ENCODE assay signal across 18 cellular contexts in genomic region chr1:231163831-231164427, GRCh38. TPM values are rescaled to one million over a fixed set of nuclear protein-coding genes. Genes with fewer than 3 reads are reported as not detected.
DNase-seq lines count a peak whose midpoint lies in the region; ATAC-seq, FAIRE-seq and TF ChIP-seq lines count a peak whose summit lies in the region.
"Had no signal": no experiment of that assay in that cellular context is flagged by ENCODE, and none has a peak within 500 bp of the region (broad histone marks: within the 10 kb centered on the region; RNA-seq: fewer than 3 reads in every experiment).

No MANE protein-coding gene starts in this region.

- no TSS peak for BruUV-seq in K562 (replicated peaks; lab: Mats Ljungman, UMichigan)

- no peaks in the 10 kb centered on the region for H3K9me3 ChIP-seq in K562 (replicated peaks; ENCODE audit: control insufficient read depth, insufficient read depth, low read depth, low read length)
- H3K9me3 ChIP-seq: BE2C had no signal

- no peak for FAIRE-seq in K562 (lab: Jason Lieb, UNC)

- H3K79me2 ChIP-seq in K562 (ENCODE audit: control insufficient read depth, insufficient read depth, low read length) = no peaks in the 10 kb centered on the region

- no peak overlapping the region for H3K4me3 Mint-ChIP-seq in activated CD4-positive, alpha-beta T cell treated with anti-CD3 and anti-CD28 coated beads, Interleukin-2, amount 10 ng/mL, durations not matched to agents 7 days and 5 days
- H3K4me3 Mint-ChIP-seq in nephron progenitor cell = peak overlapping the region; percentile 23
- peak overlapping the region; percentile 24 for H3K4me3 Mint-ChIP-seq in type B pancreatic cell
- H3K4me3 Mint-ChIP-seq: CD4-positive, alpha-beta T cell had no signal

- H3K4me3 ChIP-seq in K562 = no peak overlapping the region
- H3K4me3 ChIP-seq: SK-N-MC had no signal

- peaks cover 5% of the 10 kb centered on the region for H3K4me1 Mint-ChIP-seq in activated CD4-positive, alpha-beta T cell treated with anti-CD3 and anti-CD28 coated beads, Interleukin-2, amount 10 ng/mL, durations not matched to agents 7 days and 5 days
- H3K4me1 Mint-ChIP-seq in nephron progenitor cell (peaks cover 3% of the 10 kb centered on the region), type B pancreatic cell (ENCODE audit: unreplicated experiment) (no peaks in the 10 kb centered on the region)

- TF ChIP-seq CTCF in K562 (IDR thresholded peaks at IDR 0.05 in 2 of 3, conservative IDR thresholded peaks at IDR 0.05 in 1 of 3; ENCODE audit: insufficient read depth in 2 of 3, low read depth in 1 of 3, low read length in 3 of 3) (no peak), nephron progenitor cell (IDR thresholded peaks at IDR 0.05) (no peak), type B pancreatic cell (conservative IDR thresholded peaks at IDR 0.05) (no peak)

- H3K4me2 ChIP-seq in K562 (ENCODE audit: insufficient read depth, low read length) = no peak overlapping the region

- DNase-seq in activated CD4-positive, alpha-beta T cell treated with anti-CD3 and anti-CD28 coated beads, Interleukin-2, amount 10 ng/mL, durations not matched to agents 7 days and 5 days = no peak
- DNase-seq in activated CD4-positive, alpha-beta T cell treated with anti-CD3 and anti-CD28 coated beads, Interleukin-2, amount 50 U/mL, for 48 hours = no peak
- DNase-seq in K562 (ENCODE audit: extremely low read depth in 1 of 4, low spot score in 3 of 4) (no peak), nephron progenitor cell (peak; percentile 4), type B pancreatic cell (ENCODE audit: extremely low spot score, unreplicated experiment) (no peak), HEK293T (ENCODE audit: extremely low spot score) (no peak), GM19240 (ENCODE audit: insufficient read length, low spot score) (no peak), NOMO-1 (lab: John Stamatoyannopoulos, UW; ENCODE audit: unreplicated experiment in 2 of 2) (no peak)
- DNase-seq: BE2C; CD4-positive, alpha-beta T cell; KG1; NCI-H524 treated with DMSO at 0.1 percent for 48 hours had no signal

- CTCF ChIA-PET in activated CD4-positive, alpha-beta T cell treated with anti-CD3 and anti-CD28 coated beads, Interleukin-2, amount 10 ng/mL, durations not matched to agents 7 days and 5 days (lab: Charles Lee) = interaction anchor here (1.8 kb wide), 1 partner anchor 10 kb away, joined by 5 read pairs; no protein-coding TSS in a partner anchor
- CTCF ChIA-PET in K562 (lab: Yijun Ruan, JAX; ENCODE audit: low intra/inter-chr PET ratio) (no interaction called here), HEK293T (lab: Yijun Ruan, JAX) (no interaction called here)

- peak overlapping the region; percentile 46 for H3K27ac Mint-ChIP-seq in activated CD4-positive, alpha-beta T cell treated with anti-CD3 and anti-CD28 coated beads, Interleukin-2, amount 10 ng/mL, durations not matched to agents 7 days and 5 days
- H3K27ac Mint-ChIP-seq in nephron progenitor cell (no peak overlapping the region), type B pancreatic cell (no peak overlapping the region)
- H3K27ac Mint-ChIP-seq: CD4-positive, alpha-beta T cell had no signal

- peaks cover 62% of the 10 kb centered on the region for H3K27me3 Mint-ChIP-seq in activated CD4-positive, alpha-beta T cell treated with anti-CD3 and anti-CD28 coated beads, Interleukin-2, amount 10 ng/mL, durations not matched to agents 7 days and 5 days
- H3K27me3 Mint-ChIP-seq in nephron progenitor cell (ENCODE audit: low read depth, poor library complexity) (peaks cover 92% of the 10 kb centered on the region), type B pancreatic cell (peaks cover 67% of the 10 kb centered on the region)

- TF ChIP-seq EP300 in K562 (IDR thresholded peaks at IDR 0.05; ENCODE audit: low read length) = no peak

- ATAC-seq in K562 = no peak
- ATAC-seq: HCT116, Panc1 had no signal

- in situ Hi-C loops in K562 (cut with MboI) = no loop called here

- no peak overlapping the region for H2AFZ ChIP-seq in K562 (ENCODE audit: low read depth, low read length)

- POLR2A ChIA-PET in activated CD4-positive, alpha-beta T cell treated with anti-CD3 and anti-CD28 coated beads, Interleukin-2, amount 10 ng/mL, durations not matched to agents 7 days and 5 days (lab: Charles Lee) = no interaction called here
- POLR2A ChIA-PET in K562 (lab: Yijun Ruan, JAX) (no interaction called here), HEK293T (lab: Yijun Ruan, JAX) (no interaction called here)

- intact Hi-C loops in K562 (cut with micrococcal nuclease) = no loop called here

- no peaks in the 10 kb centered on the region for H3K36me3 Mint-ChIP-seq in activated CD4-positive, alpha-beta T cell treated with anti-CD3 and anti-CD28 coated beads, Interleukin-2, amount 10 ng/mL, durations not matched to agents 7 days and 5 days (ENCODE audit: low read depth)
- H3K36me3 Mint-ChIP-seq in nephron progenitor cell (ENCODE audit: low read depth) (no peaks in the 10 kb centered on the region), type B pancreatic cell (no peaks in the 10 kb centered on the region)

- 15% methylated on average over 23 of the region's 23 CpGs for WGBS in K562 (ENCODE audit: insufficient coverage, low coverage, missing lambda C conversion rate)

- H3K4me1 ChIP-seq in K562 (replicated peaks in 1 of 2; ENCODE audit: control insufficient read depth in 2 of 2, insufficient read depth in 2 of 2, low read length in 2 of 2) = peaks cover 19 to 46% of the 10 kb centered on the region in 2 experiments
- H3K4me1 ChIP-seq: BE2C had no signal

- H3K36me3 ChIP-seq in K562 (ENCODE audit: control insufficient read depth, insufficient read depth, low read length) = no peaks in the 10 kb centered on the region
- H3K36me3 ChIP-seq: BE2C had no signal

- TF ChIP-seq RAD21 in K562 (CRISPR knock-in tag; conservative IDR thresholded peaks at IDR 0.05 in 1 of 2, IDR thresholded peaks at IDR 0.05 in 1 of 2) = no peak

- H4K20me1 ChIP-seq in K562 (replicated peaks; ENCODE audit: control insufficient read depth, insufficient read depth, low read length) = no peaks in the 10 kb centered on the region; the same call in 1 of the 2 replicates

- TF ChIP-seq POLR2A in K562 (conservative IDR thresholded peaks at IDR 0.05) = no peak

- no peaks in the 10 kb centered on the region for H3K9me3 Mint-ChIP-seq in activated CD4-positive, alpha-beta T cell treated with anti-CD3 and anti-CD28 coated beads, Interleukin-2, amount 10 ng/mL, durations not matched to agents 7 days and 5 days
- H3K9me3 Mint-ChIP-seq in nephron progenitor cell = no peaks in the 10 kb centered on the region
- H3K9me3 Mint-ChIP-seq in type B pancreatic cell = no peaks in the 10 kb centered on the region
- H3K9me3 Mint-ChIP-seq: CD4-positive, alpha-beta T cell had no signal

- no peak overlapping the region for H3K27ac ChIP-seq in K562 (ENCODE audit: extremely low read depth, low read depth, low read length)
- H3K27ac ChIP-seq: 22Rv1, SK-N-MC had no signal

- H3K9ac ChIP-seq in K562 (ENCODE audit: insufficient read depth in 1 of 2, low read depth in 2 of 2, low read length in 2 of 2) = no peak overlapping the region

- H3K9me1 ChIP-seq in K562 (ENCODE audit: control insufficient read depth, insufficient read depth, low read length) = no peaks in the 10 kb centered on the region

- no peaks in the 10 kb centered on the region; a peak in 1 of 5 replicates for H3K27me3 ChIP-seq in K562 (ENCODE audit: control insufficient read depth in 2 of 2, insufficient read depth in 2 of 2, low read length in 2 of 2)

TF ChIP-seq in K562, 482 proteins besides CTCF, POLR2A, EP300 and RAD21 (continues in another document):
- TF ChIP-seq ZNF668 (CRISPR knock-in tag; IDR thresholded peaks at IDR 0.05) = no peak

TF ChIP-seq in HEK293T, 16 proteins besides CTCF, POLR2A, EP300 and RAD21 (continues in another document):
- TF ChIP-seq PKNOX1 (IDR thresholded peaks at IDR 0.05) (no peak), LEF1 (IDR thresholded peaks at IDR 0.05; ENCODE audit: borderline replicate concordance) (no peak), BHLHE40 (IDR thresholded peaks at IDR 0.05; ENCODE audit: borderline replicate concordance) (no peak), FOXA1 (IDR thresholded peaks at IDR 0.05) (no peak), TARDBP (IDR thresholded peaks at IDR 0.05) (no peak), SP1 (IDR thresholded peaks at IDR 0.05) (no peak), FOXK2 (IDR thresholded peaks at IDR 0.05) (no peak), ELF4 (IDR thresholded peaks at IDR 0.05) (no peak), ARNT (IDR thresholded peaks at IDR 0.05) (no peak), SUZ12 (IDR thresholded peaks at IDR 0.05) (no peak), NFRKB (IDR thresholded peaks at IDR 0.05) (no peak)

RNA-seq across cellular contexts. Expression of gene TRIM67, which starts 2.1 kb away (rescaled TPM):
- total RNA-seq in activated CD4-positive, alpha-beta T cell treated with anti-CD3 and anti-CD28 coated beads, Interleukin-2, amount 10 ng/mL, durations not matched to agents 7 days and 5 days = not detected
- 0.12 and 0.21 TPM in 2 replicates for total RNA-seq in K562 (2011; cell fraction: chromatin; rRNA removed; ENCODE audit: low replicate concordance)
- total RNA-seq in K562 (2011; cell fraction: nucleolus; rRNA removed) = under 0.01 and 0.13 TPM in 2 replicates
- 0.07 TPM in 1 of 2 replicates, not detected in the other for total RNA-seq in K562 (2011; cell fraction: nucleoplasm; rRNA removed)
- 0.24 and 0.59 TPM in 2 replicates for total RNA-seq in K562 (2014; rRNA removed)
- total RNA-seq in K562 (2014; rRNA removed; fragmentation: Illumina TruSeq; extraction: Trizol) = 0.11 and 0.13 TPM in 2 replicates
- 0.33 and 0.34 TPM in 2 replicates for total RNA-seq in K562 (2015; rRNA removed; fragmentation: Illumina TruSeq; extraction: Trizol)
- total RNA-seq in K562 (2021) = 0.36 and 0.60 TPM in 2 replicates
- polyA plus RNA-seq in K562 (2011; rRNA removed) = 0.01 and 0.06 TPM in 2 replicates
- 0.01 and 0.18 TPM in 2 replicates for polyA plus RNA-seq in K562 (2011; cell fraction: cytosol; rRNA removed)
- polyA plus RNA-seq in K562 (2011; cell fraction: nucleus; rRNA removed) = 0.03 and 0.26 TPM in 2 replicates
- polyA plus RNA-seq in K562 (2012) = 1.7 and 4.0 TPM in 2 replicates
- polyA plus RNA-seq in K562 (2014; fragmentation: Illumina TruSeq; extraction: Trizol) = 0.25 and 0.31 TPM in 2 replicates
- under 1 TPM; 0.04 TPM for polyA plus RNA-seq in K562 (2014; fragmentation: Nextera tagmentation; extraction: Ambion mirVana)
- 0.22 and 0.60 TPM in 2 replicates for polyA plus RNA-seq in K562 (2014; rRNA removed)
- 0.04 TPM in 1 of 2 replicates, not detected in the other for polyA minus RNA-seq in K562 (2011; rRNA and poly(A)+ RNA removed)
- 0.38 TPM in 1 of 2 replicates, not detected in the other for polyA minus RNA-seq in K562 (2011; cell fraction: cytosol; rRNA and poly(A)+ RNA removed)
- 0.11 and 0.13 TPM in 2 replicates for polyA minus RNA-seq in K562 (2011; cell fraction: nucleus; rRNA and poly(A)+ RNA removed)
- total RNA-seq in type B pancreatic cell (ENCODE audit: low replicate concordance) = 0.65 and 2.1 TPM in 2 replicates
- total RNA-seq: CD4-positive, alpha-beta T cell; G401 had no signal
- polyA plus RNA-seq: AG04450 had no signal
